In genomic region chr14:105364100-105364708, GRCh38 we compare ENCODE assay signal across 8 cellular contexts.
DNase-seq lines count a peak whose midpoint lies in the region; ATAC-seq and TF ChIP-seq lines count a peak whose summit lies in the region.

No MANE protein-coding gene starts in this region.

- peak; percentile 88 for DNase-seq in GM03348 (ENCODE audit: low spot score)
- peak; percentile 34 for DNase-seq in SW480 (ENCODE audit: low spot score)
- DNase-seq in coronary artery (ENCODE audit: low spot score): no peak
- DNase-seq in stimulated activated CD4-positive, alpha-beta T cell treated with anti-CD3 and anti-CD28 coated beads, Interleukin-15, amount 100 ng/mL, for 24 hours: peak; percentile 52
- DNase-seq in kidney glomerular epithelial cell (lab: John Stamatoyannopoulos, UW): no peak
- DNase-seq in SKM-1 (lab: John Stamatoyannopoulos, UW; ENCODE audit: unreplicated experiment): no peak

- TF ChIP-seq CTCF in coronary artery (IDR thresholded peaks at IDR 0.05): no peak

- no peak overlapping the region for H3K27ac ChIP-seq in coronary artery

- ATAC-seq in GM18873 (IDR thresholded peaks at IDR 0.05; ENCODE audit: low FRiP score, unreplicated experiment) (no peak), HG03039 (IDR thresholded peaks at IDR 0.05; ENCODE audit: unreplicated experiment) (no peak)

- peak overlapping the region; percentile 65 for H3K4me3 ChIP-seq in coronary artery

Comparison
In these comparisons a context has a peak if more than half of its experiments do, and no peak if none do; other contexts are left out.
1. DNase-seq: peak in GM03348 (single experiment), SW480 (single experiment) and stimulated activated CD4-positive, alpha-beta T cell treated with anti-CD3 and anti-CD28 coated beads, Interleukin-15, amount 100 ng/mL, for 24 hours (single experiment); none in coronary artery (single experiment), kidney glomerular epithelial cell (single experiment) and SKM-1 (single experiment).